ENCODE assay signal across 1 cellular context in the genomic region with DNA sequence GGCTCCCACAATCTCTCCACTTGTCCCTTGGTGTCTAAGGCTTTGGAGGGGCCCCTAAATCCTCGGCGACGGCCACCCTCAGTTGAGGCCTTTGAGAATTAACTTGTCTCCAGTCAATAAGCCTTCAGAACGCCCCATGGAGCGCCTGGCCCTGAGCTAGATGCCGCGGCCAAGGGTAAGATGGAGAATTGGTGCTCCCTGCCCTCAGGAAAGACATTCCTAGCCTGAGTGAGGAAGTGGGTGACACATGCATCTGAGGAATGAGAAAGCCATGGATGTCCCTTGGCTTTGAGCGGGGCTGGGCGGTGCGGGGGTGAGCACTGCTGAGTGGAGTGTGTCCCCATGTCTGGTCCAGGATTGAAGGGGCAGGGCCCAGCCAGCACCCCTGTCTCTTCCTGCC.
TF ChIP-seq lines count a peak whose summit lies in the region.

No MANE protein-coding gene starts in this region.

TF ChIP-seq in SK-N-SH, 30 proteins besides CTCF, POLR2A, EP300 and RAD21 (continued from another document):
- TF ChIP-seq, protein P1, sequence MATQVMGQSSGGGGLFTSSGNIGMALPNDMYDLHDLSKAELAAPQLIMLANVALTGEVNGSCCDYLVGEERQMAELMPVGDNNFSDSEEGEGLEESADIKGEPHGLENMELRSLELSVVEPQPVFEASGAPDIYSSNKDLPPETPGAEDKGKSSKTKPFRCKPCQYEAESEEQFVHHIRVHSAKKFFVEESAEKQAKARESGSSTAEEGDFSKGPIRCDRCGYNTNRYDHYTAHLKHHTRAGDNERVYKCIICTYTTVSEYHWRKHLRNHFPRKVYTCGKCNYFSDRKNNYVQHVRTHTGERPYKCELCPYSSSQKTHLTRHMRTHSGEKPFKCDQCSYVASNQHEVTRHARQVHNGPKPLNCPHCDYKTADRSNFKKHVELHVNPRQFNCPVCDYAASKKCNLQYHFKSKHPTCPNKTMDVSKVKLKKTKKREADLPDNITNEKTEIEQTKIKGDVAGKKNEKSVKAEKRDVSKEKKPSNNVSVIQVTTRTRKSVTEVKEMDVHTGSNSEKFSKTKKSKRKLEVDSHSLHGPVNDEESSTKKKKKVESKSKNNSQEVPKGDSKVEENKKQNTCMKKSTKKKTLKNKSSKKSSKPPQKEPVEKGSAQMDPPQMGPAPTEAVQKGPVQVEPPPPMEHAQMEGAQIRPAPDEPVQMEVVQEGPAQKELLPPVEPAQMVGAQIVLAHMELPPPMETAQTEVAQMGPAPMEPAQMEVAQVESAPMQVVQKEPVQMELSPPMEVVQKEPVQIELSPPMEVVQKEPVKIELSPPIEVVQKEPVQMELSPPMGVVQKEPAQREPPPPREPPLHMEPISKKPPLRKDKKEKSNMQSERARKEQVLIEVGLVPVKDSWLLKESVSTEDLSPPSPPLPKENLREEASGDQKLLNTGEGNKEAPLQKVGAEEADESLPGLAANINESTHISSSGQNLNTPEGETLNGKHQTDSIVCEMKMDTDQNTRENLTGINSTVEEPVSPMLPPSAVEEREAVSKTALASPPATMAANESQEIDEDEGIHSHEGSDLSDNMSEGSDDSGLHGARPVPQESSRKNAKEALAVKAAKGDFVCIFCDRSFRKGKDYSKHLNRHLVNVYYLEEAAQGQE (IDR thresholded peaks at IDR 0.05; ENCODE audit: low read depth, low read length): no peak
- no peak for TF ChIP-seq MXI1 (IDR thresholded peaks at IDR 0.05; ENCODE audit: low read depth, low read length)
TF ChIP-seq in SK-N-SH: peak in this region for 0.
